Comparison of ENCODE assay signal across 9 cellular contexts in the genomic region with DNA sequence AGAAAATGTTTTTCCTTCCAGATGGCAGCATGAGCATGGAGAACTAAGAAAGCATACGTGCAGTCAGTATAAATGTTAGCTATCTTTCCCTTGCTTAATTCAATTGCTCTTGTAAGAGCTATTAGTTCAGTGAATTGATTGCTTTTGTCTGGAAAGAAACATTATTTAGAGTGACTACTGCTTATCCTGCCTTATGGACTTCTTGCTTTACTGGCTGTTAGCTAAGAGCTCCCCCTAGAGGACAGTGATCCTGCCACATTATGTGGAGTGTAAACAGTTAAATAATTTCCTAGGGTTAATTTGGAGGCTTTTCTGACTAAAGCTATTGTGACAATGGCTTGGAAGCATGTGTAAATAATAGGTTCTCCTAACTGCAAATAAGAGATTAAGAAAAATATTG.
A peak's percentile ranks its signal among the peaks of the same experiment; 100 is the strongest.
DNase-seq lines count a peak whose midpoint lies in the region; ATAC-seq and TF ChIP-seq lines count a peak whose summit lies in the region.
"Had no signal": no experiment of that assay in that cellular context is flagged by ENCODE, and none has a peak within 500 bp of the region (broad histone marks: within the 10 kb centered on the region; RNA-seq: fewer than 3 reads in every experiment).

No MANE protein-coding gene starts in this region.

- ATAC-seq in GM19455 (IDR thresholded peaks at IDR 0.05; ENCODE audit: unreplicated experiment), result no peak
- ATAC-seq: T-helper 17 cell had no signal

- H3K4me1 ChIP-seq in DOHH2 (ENCODE audit: control insufficient read depth, low read length) (no peaks in the 10 kb centered on the region), hepatocyte (ENCODE audit: insufficient read depth) (no peaks in the 10 kb centered on the region), spleen (no peaks in the 10 kb centered on the region)

- H3K27ac ChIP-seq in DOHH2 (ENCODE audit: low read depth, low read length) (no peak overlapping the region), HL-60 (replicated peaks) (no peak overlapping the region), hepatocyte (no peak overlapping the region), spleen (no peak overlapping the region)

- no peak for TF ChIP-seq POLR2A in spleen (IDR thresholded peaks at IDR 0.05)

- H3K9me3 ChIP-seq in DOHH2 (ENCODE audit: control insufficient read depth, insufficient read depth, low read length) (no peaks in the 10 kb centered on the region), hepatocyte (ENCODE audit: low read depth) (no peaks in the 10 kb centered on the region), spleen (no peaks in the 10 kb centered on the region)

- H3K27me3 ChIP-seq in DOHH2 (ENCODE audit: control insufficient read depth, low read length) (no peaks in the 10 kb centered on the region), HL-60 (ENCODE audit: insufficient read depth, poor library complexity, severe bottlenecking) (no peaks in the 10 kb centered on the region), hepatocyte (no peaks in the 10 kb centered on the region), spleen (replicated peaks in 1 of 7) (peaks cover 0 to 7% (median 0%) of the 10 kb centered on the region in 7 donors)

- H3K9me2 ChIP-seq in DOHH2 (replicated peaks; ENCODE audit: control insufficient read depth, low read length) (no peaks in the 10 kb centered on the region), hepatocyte (replicated peaks; ENCODE audit: insufficient read depth) (no peaks in the 10 kb centered on the region)

- H3K36me3 ChIP-seq in DOHH2 (ENCODE audit: control insufficient read depth, low read length) (no peaks in the 10 kb centered on the region), hepatocyte (replicated peaks; ENCODE audit: insufficient read depth, low read depth) (no peaks in the 10 kb centered on the region), spleen (no peaks in the 10 kb centered on the region)

- DNase-seq in HL-60 (ENCODE audit: low read depth in 1 of 2, low spot score in 1 of 2) (peak in 1 of 2 experiments; percentile 23), SHP77 (lab: John Stamatoyannopoulos, UW) (peak; percentile 11 to 29), hepatocyte (ENCODE audit: low spot score) (peak; percentile 43), ecto neural progenitor cell (ENCODE audit: low spot score) (no peak), hippocampal formation (lab: John Stamatoyannopoulos, UW) (no peak), spleen (no peak)
- DNase-seq: T-helper 17 cell had no signal

- intact Hi-C loops in spleen (cut with DNase I; ENCODE audit: low total_unique reads), result no loop called here

- peak; percentile 60 for TF ChIP-seq CTCF in DOHH2 (IDR thresholded peaks at IDR 0.05; ENCODE audit: low read depth, low read length, poor library complexity, severe bottlenecking)
- TF ChIP-seq CTCF in HL-60 (IDR thresholded peaks at IDR 0.05; ENCODE audit: insufficient read depth, low read length), result peak; percentile 27
- peak; percentile 61 for TF ChIP-seq CTCF in hepatocyte (IDR thresholded peaks at IDR 0.05; ENCODE audit: poor library complexity)
- peak in 2 of 11 experiments; percentile 17 to 18 for TF ChIP-seq CTCF in spleen (IDR thresholded peaks at IDR 0.05 in 8 of 11, conservative IDR thresholded peaks at IDR 0.05 in 3 of 11)

- H3K4me3 ChIP-seq in DOHH2 (ENCODE audit: low read length) (no peak overlapping the region), HL-60 (replicated peaks; ENCODE audit: insufficient read depth, low read length) (no peak overlapping the region), hepatocyte (no peak overlapping the region), spleen (no peak overlapping the region)

- H3F3A ChIP-seq in DOHH2 (ENCODE audit: control insufficient read depth, insufficient read depth), result no peaks in the 10 kb centered on the region

- H2AFZ ChIP-seq in hepatocyte, result no peak overlapping the region

- H3K4me2 ChIP-seq in DOHH2 (ENCODE audit: low read length), result no peak overlapping the region
- no peak overlapping the region for H3K4me2 ChIP-seq in hepatocyte

- no peaks in the 10 kb centered on the region for H3K79me2 ChIP-seq in DOHH2 (ENCODE audit: control insufficient read depth, low read length)
- no peaks in the 10 kb centered on the region for H3K79me2 ChIP-seq in hepatocyte

- H4K20me1 ChIP-seq in DOHH2 (ENCODE audit: control insufficient read depth, insufficient read depth, low read depth, low read length) (no peaks in the 10 kb centered on the region), hepatocyte (ENCODE audit: insufficient read depth, poor library complexity, severe bottlenecking) (no peaks in the 10 kb centered on the region)

- WGBS in hepatocyte (ENCODE audit: low lambda C conversion rate, missing lambda C conversion rate), result 76% methylated on average over 1 of the region's 1 CpG
- 65 to 92% (median 81%) methylated on average over 1 of the region's 1 CpG for WGBS in spleen, 5 donors

Comparison
In these comparisons a context has a peak if more than half of its experiments do, and no peak if none do; other contexts are left out.
1. DNase-seq: peak in SHP77 (2 of 2) and hepatocyte (single experiment); none in ecto neural progenitor cell (single experiment), hippocampal formation (0 of 2) and spleen (single experiment).